ENCODE assay signal across 8 cellular contexts in the genomic region with DNA sequence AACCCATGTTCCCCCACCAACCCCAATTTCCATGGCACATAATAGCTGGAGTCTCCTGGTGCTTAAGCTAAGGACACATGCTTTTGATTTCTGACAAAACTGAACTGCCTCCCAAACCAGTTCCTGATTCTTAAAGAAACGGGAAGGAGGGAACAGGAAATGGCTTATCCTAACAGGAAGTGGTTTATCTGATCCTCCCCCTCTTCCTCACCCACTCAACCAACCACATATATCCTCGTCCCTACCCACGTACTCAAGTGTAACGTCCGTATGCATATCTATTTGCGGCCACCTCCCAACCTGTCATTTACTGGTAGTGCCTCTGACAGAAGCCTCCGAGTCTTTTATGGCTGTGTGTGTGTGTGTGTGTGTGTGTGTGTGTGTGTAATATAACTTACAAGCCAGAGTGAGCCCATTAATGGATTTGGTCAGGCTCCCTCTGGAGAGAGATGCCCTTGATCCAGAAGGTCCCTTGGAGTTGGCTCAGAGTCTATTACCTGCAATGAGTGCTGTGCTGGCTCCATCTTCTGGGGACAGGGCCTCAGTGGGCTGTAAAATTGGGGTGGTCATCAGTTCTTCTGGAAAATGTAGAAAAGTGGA. TPM values are rescaled to one million over a fixed set of nuclear protein-coding genes. Genes with fewer than 3 reads are reported as not detected.
DNase-seq lines count a peak whose midpoint lies in the region; ATAC-seq and TF ChIP-seq lines count a peak whose summit lies in the region.

No MANE protein-coding gene starts in this region.

- no peak overlapping the region for H3K4me3 ChIP-seq in SJCRH30
- H3K4me3 ChIP-seq in effector memory CD4-positive, alpha-beta T cell (ENCODE audit: insufficient read depth, low read depth, low read length, poor library complexity, severe bottlenecking): peak overlapping the region; percentile 7
- H3K4me3 ChIP-seq in esophagus squamous epithelium: no peak overlapping the region

- no peak for TF ChIP-seq CTCF in esophagus squamous epithelium (IDR thresholded peaks at IDR 0.05)

- H3K27ac ChIP-seq in SJCRH30: no peak overlapping the region
- peak overlapping the region; percentile 56 for H3K27ac ChIP-seq in effector memory CD4-positive, alpha-beta T cell (ENCODE audit: insufficient read depth, low read length, poor library complexity, severe bottlenecking)
- H3K27ac ChIP-seq in esophagus squamous epithelium: peak overlapping the region in 2 of 4 donors; percentile 6 to 18

- POLR2A ChIA-PET in naive thymus-derived CD8-positive, alpha-beta T cell (lab: Charles Lee): interaction anchor here (1.0 to 10.9 kb wide), 4 partner anchors 16 to 73 kb away, joined by 4 to 204 read pairs (median 6); a partner anchor contains a TSS

- no peak for TF ChIP-seq POLR2A in esophagus squamous epithelium (IDR thresholded peaks at IDR 0.05)

- no peaks in the 10 kb centered on the region for H3K27me3 ChIP-seq in SJCRH30
- no peaks in the 10 kb centered on the region for H3K27me3 ChIP-seq in effector memory CD4-positive, alpha-beta T cell (replicated peaks; ENCODE audit: control insufficient read depth, insufficient read depth, low read length, poor library complexity, severe bottlenecking)
- no peaks in the 10 kb centered on the region for H3K27me3 ChIP-seq in esophagus squamous epithelium

- intact Hi-C loops in esophagus squamous epithelium (cut with DNase I): no loop called here

- no peaks in the 10 kb centered on the region for H3K27me3 Mint-ChIP-seq in activated T-cell treated with anti-CD3 and anti-CD28 coated beads, Interleukin-2, amount 50 U/mL, for 24 hours
- H3K27me3 Mint-ChIP-seq in naive thymus-derived CD8-positive, alpha-beta T cell: no peaks in the 10 kb centered on the region

- peaks cover 60% of the 10 kb centered on the region for H3K4me1 Mint-ChIP-seq in activated T-cell treated with anti-CD3 and anti-CD28 coated beads, Interleukin-2, amount 50 U/mL, for 24 hours (ENCODE audit: low read depth)
- peaks cover 40 to 69% (median 64%) of the 10 kb centered on the region in 4 donors for H3K4me1 Mint-ChIP-seq in naive thymus-derived CD8-positive, alpha-beta T cell

- no peaks in the 10 kb centered on the region for H3K9me3 Mint-ChIP-seq in activated T-cell treated with anti-CD3 and anti-CD28 coated beads, Interleukin-2, amount 50 U/mL, for 24 hours
- no peaks in the 10 kb centered on the region for H3K9me3 Mint-ChIP-seq in naive thymus-derived CD8-positive, alpha-beta T cell

- H3K9me3 ChIP-seq in SJCRH30 (replicated peaks) (no peaks in the 10 kb centered on the region), esophagus squamous epithelium (no peaks in the 10 kb centered on the region)
- no peaks in the 10 kb centered on the region for H3K9me3 ChIP-seq in effector memory CD4-positive, alpha-beta T cell (ENCODE audit: control insufficient read depth, low read length)

- peak overlapping the region; percentile 92 for H3K27ac Mint-ChIP-seq in activated T-cell treated with anti-CD3 and anti-CD28 coated beads, Interleukin-2, amount 50 U/mL, for 24 hours
- H3K27ac Mint-ChIP-seq in naive thymus-derived CD8-positive, alpha-beta T cell: peak overlapping the region; percentile 69 to 96 (median 92)

- peaks cover 8% of the 10 kb centered on the region for H3K4me1 ChIP-seq in SJCRH30
- H3K4me1 ChIP-seq in effector memory CD4-positive, alpha-beta T cell (ENCODE audit: control insufficient read depth, insufficient read depth, low read length, poor library complexity, severe bottlenecking): peaks cover 26% of the 10 kb centered on the region
- peaks cover 0 to 41% (median 12%) of the 10 kb centered on the region in 3 donors for H3K4me1 ChIP-seq in esophagus squamous epithelium

- WGBS in esophagus squamous epithelium, 2 donors: 23 to 39% methylated on average over 7 of the region's 7 CpGs

- peaks cover 43% of the 10 kb centered on the region for H3K36me3 Mint-ChIP-seq in activated T-cell treated with anti-CD3 and anti-CD28 coated beads, Interleukin-2, amount 50 U/mL, for 24 hours (ENCODE audit: low read depth)
- peaks cover 4 to 44% (median 9%) of the 10 kb centered on the region in 3 donors for H3K36me3 Mint-ChIP-seq in naive thymus-derived CD8-positive, alpha-beta T cell

- H3K4me3 Mint-ChIP-seq in activated T-cell treated with anti-CD3 and anti-CD28 coated beads, Interleukin-2, amount 50 U/mL, for 24 hours: peak overlapping the region; percentile 11
- H3K4me3 Mint-ChIP-seq in naive thymus-derived CD8-positive, alpha-beta T cell: peak overlapping the region; percentile 10 to 50 (median 30)

- ATAC-seq in naive thymus-derived CD8-positive, alpha-beta T cell: peak; percentile 49 to 75
- ATAC-seq in HG03469 (IDR thresholded peaks at IDR 0.05; ENCODE audit: unreplicated experiment) (no peak), HG02884 (IDR thresholded peaks at IDR 0.05; ENCODE audit: unreplicated experiment) (no peak)

- peaks cover 13% of the 10 kb centered on the region for H3K36me3 ChIP-seq in SJCRH30
- peaks cover 25% of the 10 kb centered on the region for H3K36me3 ChIP-seq in effector memory CD4-positive, alpha-beta T cell (ENCODE audit: control insufficient read depth, insufficient read depth, low read length)
- H3K36me3 ChIP-seq in esophagus squamous epithelium: peaks cover 9 to 89% (median 19%) of the 10 kb centered on the region in 3 donors

- no peak for DNase-seq in activated T-cell treated with anti-CD3 and anti-CD28 coated beads, Interleukin-2, amount 50 U/mL, for 24 hours
- no peak for DNase-seq in activated T-cell treated with anti-CD3 and anti-CD28 coated beads for 4 hours
- peak; percentile 29 to 54 for DNase-seq in SJCRH30
- no peak for DNase-seq in effector memory CD4-positive, alpha-beta T cell
- DNase-seq in naive thymus-derived CD8-positive, alpha-beta T cell: peak in 7 of 10 donors; percentile 16 to 69 (median 42)
- DNase-seq in esophagus squamous epithelium (lab: John Stamatoyannopoulos, UW): no peak

RNA-seq across cellular contexts. Expression of a gene that starts 7.7 kb away (rescaled TPM):
- total RNA-seq in SJCRH30 (2014; rRNA removed; shearing (Covaris generic)): 236 and 239 TPM in 2 replicates
- total RNA-seq in naive thymus-derived CD8-positive, alpha-beta T cell: 100 to 1,000 TPM; 301 to 314 TPM
- polyA plus RNA-seq in naive thymus-derived CD8-positive, alpha-beta T cell: 1,000 to 10,000 TPM; 1,276 to 1,317 (median 1,313) TPM
- 100 to 1,000 TPM; 156 to 261 (median 188) TPM for total RNA-seq in esophagus squamous epithelium

RNA-seq across cellular contexts. Expression of a gene that starts 23.9 kb away (rescaled TPM):
- 0.38 and 1.2 TPM in 2 replicates for total RNA-seq in SJCRH30 (2014; rRNA removed; shearing (Covaris generic))
- total RNA-seq in naive thymus-derived CD8-positive, alpha-beta T cell: 1 to 10 TPM; 5.5 to 6.9 TPM
- polyA plus RNA-seq in naive thymus-derived CD8-positive, alpha-beta T cell: 10 to 100 TPM; 15.1 to 18.5 (median 15.6) TPM
- 100 to 1,000 TPM in 3 of 4 donors, 10 to 100 TPM in 1; 97.8 to 169 (median 124) TPM for total RNA-seq in esophagus squamous epithelium

RNA-seq across cellular contexts. Expression of a gene that starts 28.5 kb away (rescaled TPM):
- 1.5 and 2.5 TPM in 2 replicates for total RNA-seq in SJCRH30 (2014; rRNA removed; shearing (Covaris generic))
- 10 to 100 TPM; 46.2 to 49.7 TPM for total RNA-seq in naive thymus-derived CD8-positive, alpha-beta T cell
- 1 to 10 TPM in 2 of 3 donors, under 1 TPM in 1; 0.62 to 1.8 (median 1.7) TPM for polyA plus RNA-seq in naive thymus-derived CD8-positive, alpha-beta T cell
- 1 to 10 TPM in 2 of 4 donors, under 1 TPM in 2; 0.42 to 5.9 (median 1.7) TPM for total RNA-seq in esophagus squamous epithelium

Comparison
In these comparisons a context has a peak if more than half of its experiments do, and no peak if none do; other contexts are left out.
1. DNase-seq: peak in SJCRH30 (2 of 2) and naive thymus-derived CD8-positive, alpha-beta T cell (7 of 10); none in activated T-cell treated with anti-CD3 and anti-CD28 coated beads, Interleukin-2, amount 50 U/mL, for 24 hours (single experiment), activated T-cell treated with anti-CD3 and anti-CD28 coated beads for 4 hours (single experiment), effector memory CD4-positive, alpha-beta T cell (0 of 3) and esophagus squamous epithelium (single experiment).
2. ATAC-seq: peak in naive thymus-derived CD8-positive, alpha-beta T cell (2 of 2); none in HG03469 (single experiment) and HG02884 (single experiment).
3. RNA of a gene that starts 23.9 kb away (total RNA-seq): 97.8 to 169 TPM in esophagus squamous epithelium; 5.5 to 6.9 TPM in naive thymus-derived CD8-positive, alpha-beta T cell and 0.38 to 1.2 TPM in SJCRH30; every median in the first group is over 10 times any median in the second.
4. RNA of a gene that starts 28.5 kb away (total RNA-seq): 46.2 to 49.7 TPM in naive thymus-derived CD8-positive, alpha-beta T cell; 0.42 to 5.9 TPM in esophagus squamous epithelium and 1.5 to 2.5 TPM in SJCRH30; every median in the first group is over 4 times any median in the second.